Comparison of ENCODE assay signal across 1 cellular context in the genomic region with DNA sequence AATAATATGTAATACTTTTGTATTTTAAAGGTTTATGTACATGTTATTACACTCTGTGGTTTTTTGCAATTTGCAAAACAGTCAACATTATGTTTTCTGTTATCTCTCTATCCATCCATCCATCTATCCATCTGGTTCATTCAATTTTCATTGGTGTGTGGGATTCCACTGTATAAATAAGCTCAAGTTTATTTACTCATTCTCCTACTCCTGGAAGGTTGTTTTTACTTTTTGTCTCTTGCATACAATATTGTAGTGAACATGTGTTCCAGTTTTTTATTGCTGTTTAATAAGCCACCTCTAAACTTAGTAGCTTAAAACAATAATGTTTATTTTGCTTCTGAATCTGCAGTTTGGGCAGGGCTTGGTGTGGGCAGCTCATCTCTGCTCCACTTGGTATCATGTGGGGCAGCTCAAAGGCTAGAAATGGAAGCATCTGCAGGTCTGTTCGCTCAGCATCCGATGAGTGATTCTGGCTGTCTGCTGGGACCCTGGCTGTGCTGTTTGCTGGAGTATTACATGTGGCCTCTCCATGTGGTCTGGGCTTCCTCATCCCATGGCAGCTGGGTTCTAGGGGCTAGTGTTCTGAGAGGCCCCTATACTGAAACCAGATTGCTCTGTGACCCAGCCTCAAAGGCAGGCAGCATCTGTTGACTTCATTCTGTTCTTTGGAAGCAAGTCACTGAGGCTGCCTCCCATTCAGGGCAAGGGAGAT.
TF ChIP-seq lines count a peak whose summit lies in the region.

No MANE protein-coding gene starts in this region.

TF ChIP-seq in SK-N-SH treated with all-trans-retinoic acid at 6 μM for 48 hours, 23 proteins besides CTCF, POLR2A, EP300 and RAD21 (continued from another document):
- TF ChIP-seq, protein P1, sequence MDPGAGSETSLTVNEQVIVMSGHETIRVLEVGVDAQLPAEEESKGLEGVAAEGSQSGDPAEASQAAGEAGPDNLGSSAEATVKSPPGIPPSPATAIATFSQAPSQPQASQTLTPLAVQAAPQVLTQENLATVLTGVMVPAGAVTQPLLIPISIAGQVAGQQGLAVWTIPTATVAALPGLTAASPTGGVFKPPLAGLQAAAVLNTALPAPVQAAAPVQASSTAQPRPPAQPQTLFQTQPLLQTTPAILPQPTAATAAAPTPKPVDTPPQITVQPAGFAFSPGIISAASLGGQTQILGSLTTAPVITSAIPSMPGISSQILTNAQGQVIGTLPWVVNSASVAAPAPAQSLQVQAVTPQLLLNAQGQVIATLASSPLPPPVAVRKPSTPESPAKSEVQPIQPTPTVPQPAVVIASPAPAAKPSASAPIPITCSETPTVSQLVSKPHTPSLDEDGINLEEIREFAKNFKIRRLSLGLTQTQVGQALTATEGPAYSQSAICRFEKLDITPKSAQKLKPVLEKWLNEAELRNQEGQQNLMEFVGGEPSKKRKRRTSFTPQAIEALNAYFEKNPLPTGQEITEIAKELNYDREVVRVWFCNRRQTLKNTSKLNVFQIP (CRISPR knock-in tag; IDR thresholded peaks at IDR 0.05; ENCODE audit: borderline replicate concordance, low read depth): no peak
TF ChIP-seq in SK-N-SH treated with all-trans-retinoic acid at 6 μM for 48 hours: peak in this region for 1.
